ENCODE assay signal across 22 cellular contexts in the genomic region with DNA sequence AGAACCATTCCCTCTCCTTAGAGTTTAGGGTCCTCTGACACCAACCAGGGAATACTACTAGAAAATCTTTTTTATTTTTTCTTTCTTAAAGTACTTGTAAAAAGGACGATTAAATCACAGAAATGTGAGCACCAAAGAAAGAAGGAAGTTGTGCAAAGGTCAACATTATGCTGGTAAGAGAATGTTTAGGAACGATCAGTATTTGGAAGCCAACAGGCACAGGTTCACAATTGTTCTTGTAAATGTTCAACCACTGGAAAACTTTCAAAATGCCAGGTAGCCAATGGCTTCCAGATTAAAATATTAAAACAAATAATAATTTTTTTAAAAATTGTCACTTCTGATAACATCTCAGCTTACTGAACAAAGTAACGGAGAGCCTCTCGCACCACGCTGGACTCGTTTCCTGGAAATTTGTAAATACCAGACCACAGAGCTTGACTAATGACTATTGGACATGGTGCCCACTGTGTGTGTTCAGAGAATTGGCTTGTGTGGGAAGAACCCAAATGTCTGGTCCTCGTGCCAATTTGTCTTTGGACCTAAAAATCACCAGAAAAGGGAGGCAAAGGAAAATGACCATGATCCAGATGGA. TPM values are rescaled to one million over a fixed set of nuclear protein-coding genes. Genes with fewer than 3 reads are reported as not detected.
DNase-seq lines count a peak whose midpoint lies in the region; ATAC-seq and TF ChIP-seq lines count a peak whose summit lies in the region.
"Had no signal": no experiment of that assay in that cellular context is flagged by ENCODE, and none has a peak within 500 bp of the region (broad histone marks: within the 10 kb centered on the region; RNA-seq: fewer than 3 reads in every experiment).

No MANE protein-coding gene starts in this region.

- H3K4me1 ChIP-seq in body of pancreas (peaks cover 44% of the 10 kb centered on the region), osteoblast (ENCODE audit: insufficient read depth, low read length) (no peaks in the 10 kb centered on the region), upper lobe of right lung (no peaks in the 10 kb centered on the region), smooth muscle cell (ENCODE audit: low read depth) (peaks cover 5% of the 10 kb centered on the region)

- H2AFZ ChIP-seq in osteoblast (ENCODE audit: low read length) (no peak overlapping the region), smooth muscle cell (ENCODE audit: low read depth) (no peak overlapping the region)

- ATAC-seq in body of pancreas (peak; percentile 40), upper lobe of right lung (peak; percentile 21)
- ATAC-seq: GM12878, HCT116 had no signal

- no peaks in the 10 kb centered on the region for H3F3A ChIP-seq in smooth muscle cell (ENCODE audit: low read depth)

- H3K4me2 ChIP-seq in osteoblast (ENCODE audit: insufficient read depth, low read length) (no peak overlapping the region), smooth muscle cell (no peak overlapping the region)
- H3K4me2 ChIP-seq: BLaER1 had no signal

- H3K27me3 ChIP-seq in body of pancreas: no peaks in the 10 kb centered on the region
- H3K27me3 ChIP-seq in osteoblast (ENCODE audit: insufficient read depth, low read length): peaks cover 9% of the 10 kb centered on the region
- no peaks in the 10 kb centered on the region for H3K27me3 ChIP-seq in upper lobe of right lung
- peaks cover 11% of the 10 kb centered on the region for H3K27me3 ChIP-seq in smooth muscle cell (ENCODE audit: low read depth)
- H3K27me3 ChIP-seq: BLaER1 had no signal

- no peaks in the 10 kb centered on the region for H3K9me3 ChIP-seq in body of pancreas
- no peaks in the 10 kb centered on the region for H3K9me3 ChIP-seq in osteoblast (ENCODE audit: low read depth, low read length)
- no peaks in the 10 kb centered on the region for H3K9me3 ChIP-seq in upper lobe of right lung
- H3K9me3 ChIP-seq in smooth muscle cell (replicated peaks; ENCODE audit: low read depth): no peaks in the 10 kb centered on the region

- TF ChIP-seq CTCF in body of pancreas (IDR thresholded peaks at IDR 0.05): no peak
- no peak for TF ChIP-seq CTCF in osteoblast (IDR thresholded peaks at IDR 0.05; ENCODE audit: extremely low read depth, low read depth, low read length)
- no peak for TF ChIP-seq CTCF in upper lobe of right lung (IDR thresholded peaks at IDR 0.05)
- no peak for TF ChIP-seq CTCF in smooth muscle cell (IDR thresholded peaks at IDR 0.05; ENCODE audit: borderline replicate concordance, insufficient read depth, poor library complexity, severe bottlenecking)

- peaks cover 3% of the 10 kb centered on the region for H3K4me1 Mint-ChIP-seq in activated CD4-positive, alpha-beta T cell treated with anti-CD3 and anti-CD28 coated beads, Interleukin-2, amount 10 ng/mL, durations not matched to agents 24 days and 14 days

- H3K27ac Mint-ChIP-seq in activated CD4-positive, alpha-beta T cell treated with anti-CD3 and anti-CD28 coated beads, Interleukin-2, amount 10 ng/mL, durations not matched to agents 24 days and 14 days: no peak overlapping the region
- H3K27ac Mint-ChIP-seq: CD4-positive, alpha-beta memory T cell; HFFc6 had no signal

- intact Hi-C loops in body of pancreas (cut with DNase I): loop anchor here (5.0 kb wide), 1 partner anchor 656 kb away; no protein-coding TSS in a partner anchor
- intact Hi-C loops in upper lobe of right lung (cut with DNase I): loop anchor here (5.0 kb wide), 1 partner anchor 651 kb away; a partner anchor contains a TSS
- intact Hi-C loops in activated CD4-positive, alpha-beta T cell treated with anti-CD3 and anti-CD28 coated beads, Interleukin-2, amount 10 ng/mL, durations not matched to agents 24 days and 14 days (cut with micrococcal nuclease): loop anchor here (5.0 kb wide), 1 partner anchor 226 kb away; no protein-coding TSS in a partner anchor

- no peaks in the 10 kb centered on the region for H3K27me3 Mint-ChIP-seq in activated CD4-positive, alpha-beta T cell treated with anti-CD3 and anti-CD28 coated beads, Interleukin-2, amount 10 ng/mL, durations not matched to agents 24 days and 14 days

- H3K9ac ChIP-seq in smooth muscle cell (ENCODE audit: low read depth): no peak overlapping the region
- H3K9ac ChIP-seq: BLaER1 had no signal

- H3K36me3 ChIP-seq in body of pancreas (replicated peaks in 1 of 2; ENCODE audit: insufficient read depth in 1 of 2, low read depth in 2 of 2): no peaks in the 10 kb centered on the region
- peaks cover 14% of the 10 kb centered on the region for H3K36me3 ChIP-seq in osteoblast (ENCODE audit: insufficient read depth, low read length)
- H3K36me3 ChIP-seq in upper lobe of right lung: peaks cover 28% of the 10 kb centered on the region
- no peaks in the 10 kb centered on the region for H3K36me3 ChIP-seq in smooth muscle cell (ENCODE audit: low read depth)

- H3K79me2 ChIP-seq in osteoblast (ENCODE audit: insufficient read depth, low read length): no peaks in the 10 kb centered on the region
- H3K79me2 ChIP-seq in smooth muscle cell (ENCODE audit: low read depth): no peaks in the 10 kb centered on the region

- 11 to 16% methylated on average over 7 of the region's 7 CpGs for WGBS in body of pancreas, 2 donors
- 71% methylated on average over 7 of the region's 7 CpGs for WGBS in smooth muscle cell (ENCODE audit: low lambda C conversion rate)

- H3K9me3 Mint-ChIP-seq in activated CD4-positive, alpha-beta T cell treated with anti-CD3 and anti-CD28 coated beads, Interleukin-2, amount 10 ng/mL, durations not matched to agents 24 days and 14 days: no peaks in the 10 kb centered on the region

- peak; percentile 33 for DNase-seq in DMS79 treated with DMSO at 0.1 percent for 48 hours (lab: John Stamatoyannopoulos, UW)
- no peak for DNase-seq in DMS79 (lab: John Stamatoyannopoulos, UW)
- peak in 1 of 4 donors; percentile 38 for DNase-seq in body of pancreas
- DNase-seq in osteoblast (ENCODE audit: insufficient read length, low spot score, missing footprints): peak; percentile 18
- DNase-seq in upper lobe of right lung: no peak
- DNase-seq in activated CD4-positive, alpha-beta T cell treated with anti-CD3 and anti-CD28 coated beads, Interleukin-2, amount 10 ng/mL, durations not matched to agents 24 days and 14 days: no peak
- no peak for DNase-seq in smooth muscle cell (lab: John Stamatoyannopoulos, UW; ENCODE audit: unreplicated experiment)
- DNase-seq: CD4-positive, alpha-beta memory T cell; DMS153; DND-41; EL; GOT3; H7; HFFc6; IMR-90 had no signal

- no peak overlapping the region for H3K4me3 Mint-ChIP-seq in activated CD4-positive, alpha-beta T cell treated with anti-CD3 and anti-CD28 coated beads, Interleukin-2, amount 10 ng/mL, durations not matched to agents 24 days and 14 days
- H3K4me3 Mint-ChIP-seq: CD14-positive monocyte; CD4-positive, alpha-beta memory T cell; HFFc6 had no signal

- TF ChIP-seq POLR2A in body of pancreas (IDR thresholded peaks at IDR 0.05): no peak

- H3K4me3 ChIP-seq in body of pancreas: no peak overlapping the region
- no peak overlapping the region for H3K4me3 ChIP-seq in osteoblast (ENCODE audit: insufficient read depth, low read length)
- no peak overlapping the region for H3K4me3 ChIP-seq in upper lobe of right lung
- no peak overlapping the region for H3K4me3 ChIP-seq in smooth muscle cell
- H3K4me3 ChIP-seq: BLaER1, GM12878 had no signal

- H4K20me1 ChIP-seq in osteoblast (ENCODE audit: insufficient read depth, low read length): no peaks in the 10 kb centered on the region
- no peaks in the 10 kb centered on the region for H4K20me1 ChIP-seq in smooth muscle cell (ENCODE audit: low read depth)
- H4K20me1 ChIP-seq: BLaER1 had no signal

- H3K27ac ChIP-seq in body of pancreas (peak overlapping the region in 3 of 4 donors; percentile 25 to 63 (median 53)), osteoblast (ENCODE audit: low read depth, low read length) (no peak overlapping the region), upper lobe of right lung (no peak overlapping the region), smooth muscle cell (ENCODE audit: low read depth) (no peak overlapping the region)
- H3K27ac ChIP-seq: 22Rv1, BLaER1, HL-60 had no signal

- peaks cover 6% of the 10 kb centered on the region for H3K36me3 Mint-ChIP-seq in activated CD4-positive, alpha-beta T cell treated with anti-CD3 and anti-CD28 coated beads, Interleukin-2, amount 10 ng/mL, durations not matched to agents 24 days and 14 days (ENCODE audit: low read depth)

RNA-seq across cellular contexts. Expression of a gene that starts 20.8 kb away (rescaled TPM):
- total RNA-seq in body of pancreas (10 to 100 TPM; 26.4 to 28.5 TPM), osteoblast (39.5 and 52.5 TPM in 2 replicates), upper lobe of right lung (74.5 TPM), smooth muscle cell (35.9 and 39.4 TPM in 2 replicates)
- 39.0 and 42.3 TPM in 2 replicates for total RNA-seq in activated CD4-positive, alpha-beta T cell treated with anti-CD3 and anti-CD28 coated beads, Interleukin-2, amount 10 ng/mL, durations not matched to agents 24 days and 14 days
- polyA plus RNA-seq in smooth muscle cell: 83.0 and 89.1 TPM in 2 replicates

RNA-seq across cellular contexts. Expression of a gene that starts 27.7 kb away (rescaled TPM):
- total RNA-seq in body of pancreas: 1 to 10 TPM; 2.6 to 3.0 TPM
- 9.8 and 18.6 TPM in 2 replicates for total RNA-seq in osteoblast
- total RNA-seq in upper lobe of right lung: 24.5 TPM
- 52.3 and 54.5 TPM in 2 replicates for total RNA-seq in activated CD4-positive, alpha-beta T cell treated with anti-CD3 and anti-CD28 coated beads, Interleukin-2, amount 10 ng/mL, durations not matched to agents 24 days and 14 days
- 33.8 and 41.4 TPM in 2 replicates for total RNA-seq in smooth muscle cell
- polyA plus RNA-seq in smooth muscle cell: 16.1 and 21.4 TPM in 2 replicates
- total RNA-seq: G401 had no signal

Comparison
In these comparisons a context has a peak if more than half of its experiments do, and no peak if none do; other contexts are left out.
1. DNase-seq: peak in DMS79 treated with DMSO at 0.1 percent for 48 hours (single experiment) and osteoblast (single experiment); none in DMS79 (single experiment), upper lobe of right lung (single experiment), activated CD4-positive, alpha-beta T cell treated with anti-CD3 and anti-CD28 coated beads, Interleukin-2, amount 10 ng/mL, durations not matched to agents 24 days and 14 days (single experiment) and smooth muscle cell (single experiment).
2. H3K27ac ChIP-seq: peak in body of pancreas (3 of 4); none in osteoblast (single experiment), upper lobe of right lung (single experiment) and smooth muscle cell (single experiment).